8 cellular contexts compared by ENCODE assay signal in the genomic region with DNA sequence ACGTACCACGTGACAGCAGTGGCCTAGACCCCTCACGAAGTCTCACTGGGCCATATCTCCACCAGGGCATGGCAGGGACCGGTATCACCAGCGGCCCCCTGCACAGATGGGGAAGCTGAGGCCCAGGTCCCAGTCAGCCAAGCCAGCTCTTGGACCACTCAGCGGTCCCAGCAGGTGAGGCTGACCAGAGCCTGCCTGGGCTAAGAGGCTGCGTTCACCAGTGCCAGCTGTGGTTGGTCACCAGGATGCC. TPM values are rescaled to one million over a fixed set of nuclear protein-coding genes. Genes with fewer than 3 reads are reported as not detected.
DNase-seq lines count a peak whose midpoint lies in the region; ATAC-seq, FAIRE-seq and TF ChIP-seq lines count a peak whose summit lies in the region.

No MANE protein-coding gene starts in this region.

- H3K27ac Mint-ChIP-seq in CD4-positive, alpha-beta T cell = peak overlapping the region; percentile 89
- H3K27ac Mint-ChIP-seq in osteocyte (ENCODE audit: unreplicated experiment) = peak overlapping the region; percentile 64

- H3K4me2 ChIP-seq in MM.1S (ENCODE audit: low read depth, low read length) = peak overlapping the region; percentile 81

- TF ChIP-seq CTCF in CD4-positive, alpha-beta T cell (IDR thresholded peaks at IDR 0.05) = no peak
- TF ChIP-seq CTCF in MM.1S (IDR thresholded peaks at IDR 0.05; ENCODE audit: low read length) = no peak
- no peak for TF ChIP-seq CTCF in osteocyte (IDR thresholded peaks at IDR 0.05)
- no peak for TF ChIP-seq CTCF in GM10266 (IDR thresholded peaks at IDR 0.05; ENCODE audit: control insufficient read depth, insufficient read depth, low read depth, missing control alignments)

- peaks cover 10% of the 10 kb centered on the region for H3K79me2 ChIP-seq in MM.1S (ENCODE audit: low read length)

- H3K36me3 ChIP-seq in MM.1S (replicated peaks; ENCODE audit: insufficient read depth, low read length) (no peaks in the 10 kb centered on the region), duodenal mucosa (ENCODE audit: control insufficient read depth in 1 of 2, insufficient read depth in 2 of 2, low read length in 2 of 2) (peaks cover 0 to 3% of the 10 kb centered on the region in 2 donors)

- H3K27me3 ChIP-seq in CD4-positive, alpha-beta T cell (ENCODE audit: control insufficient read depth, insufficient read depth, low read length) = no peaks in the 10 kb centered on the region
- peaks cover 22% of the 10 kb centered on the region for H3K27me3 ChIP-seq in MM.1S (replicated peaks; ENCODE audit: insufficient read depth, low read length)
- H3K27me3 ChIP-seq in duodenal mucosa (ENCODE audit: control insufficient read depth in 1 of 2, insufficient read depth in 2 of 2, low read length in 2 of 2) = no peaks in the 10 kb centered on the region

- no peak for ATAC-seq in CD4-positive, alpha-beta T cell (ENCODE audit: poor library complexity)
- no peak for ATAC-seq in GM18517 (IDR thresholded peaks at IDR 0.05; ENCODE audit: unreplicated experiment)

- peak overlapping the region; percentile 88 for H3K4me3 Mint-ChIP-seq in CD4-positive, alpha-beta T cell
- no peak overlapping the region for H3K4me3 Mint-ChIP-seq in osteocyte (ENCODE audit: unreplicated experiment)

- H3K9me3 ChIP-seq in CD4-positive, alpha-beta T cell (ENCODE audit: control insufficient read depth, low read length) = no peaks in the 10 kb centered on the region
- H3K9me3 ChIP-seq in MM.1S (replicated peaks; ENCODE audit: insufficient read depth, low read length) = no peaks in the 10 kb centered on the region
- H3K9me3 ChIP-seq in duodenal mucosa (ENCODE audit: control insufficient read depth in 1 of 2, low read length in 2 of 2) = no peaks in the 10 kb centered on the region

- H3K9me3 Mint-ChIP-seq in CD4-positive, alpha-beta T cell = no peaks in the 10 kb centered on the region
- H3K9me3 Mint-ChIP-seq in osteocyte (ENCODE audit: unreplicated experiment) = no peaks in the 10 kb centered on the region

- H3K4me1 ChIP-seq in MM.1S (ENCODE audit: low read length) = peaks cover 11% of the 10 kb centered on the region
- peaks cover 28 to 30% of the 10 kb centered on the region in 2 donors for H3K4me1 ChIP-seq in duodenal mucosa (ENCODE audit: control insufficient read depth in 1 of 2, insufficient read depth in 2 of 2, low read length in 2 of 2)

- H3K27me3 Mint-ChIP-seq in CD4-positive, alpha-beta T cell = no peaks in the 10 kb centered on the region
- H3K27me3 Mint-ChIP-seq in osteocyte (ENCODE audit: unreplicated experiment) = peaks cover 2% of the 10 kb centered on the region

- no peaks in the 10 kb centered on the region for H4K20me1 ChIP-seq in MM.1S (ENCODE audit: insufficient read depth, low read length)

- H3K36me3 Mint-ChIP-seq in CD4-positive, alpha-beta T cell (ENCODE audit: low read depth) = peaks cover 27% of the 10 kb centered on the region
- H3K36me3 Mint-ChIP-seq in osteocyte (ENCODE audit: unreplicated experiment) = peaks cover 6% of the 10 kb centered on the region

- POLR2A ChIA-PET in CD4-positive, alpha-beta T cell (lab: Charles Lee) = interaction anchor here (0.8 to 4.5 kb wide), 43 partner anchors 9 to 728 kb away, joined by 3 to 85 read pairs (median 5); a partner anchor contains a TSS

- H3K9ac ChIP-seq in MM.1S (ENCODE audit: low read length) (peak overlapping the region; percentile 50; the same call in 1 of the 2 replicates), duodenal mucosa (ENCODE audit: low read depth in 1 of 2, low read length in 2 of 2) (peak overlapping the region; percentile 65 to 82)

- H3K27ac ChIP-seq in CD4-positive, alpha-beta T cell (ENCODE audit: low read depth, low read length) = peak overlapping the region; percentile 79
- H3K27ac ChIP-seq in MM.1S (ENCODE audit: low read length) = peak overlapping the region; percentile 39; the same call in 1 of the 2 replicates
- peak overlapping the region; percentile 85 for H3K27ac ChIP-seq in duodenal mucosa (ENCODE audit: low read depth, low read length)

- H2AFZ ChIP-seq in MM.1S (ENCODE audit: low read length) = peak overlapping the region; percentile 71

- H3F3A ChIP-seq in MM.1S (ENCODE audit: insufficient read depth, low read length) = peaks cover 18% of the 10 kb centered on the region

- no peak for DNase-seq in CD4-positive, alpha-beta T cell
- no peak for DNase-seq in MM.1S
- no peak for DNase-seq in osteocyte (ENCODE audit: extremely low spot score, unreplicated experiment)
- DNase-seq in GM10266 (ENCODE audit: extremely low spot score) = no peak
- no peak for DNase-seq in GM19239 (ENCODE audit: insufficient read length, low spot score)
- DNase-seq in 8988T = no peak

- peak overlapping the region; percentile 34; the same call in 1 of the 2 replicates for H3K4me3 ChIP-seq in MM.1S (ENCODE audit: low read length)
- peak overlapping the region; percentile 52 to 64 for H3K4me3 ChIP-seq in duodenal mucosa (ENCODE audit: low read depth in 1 of 2, low read length in 2 of 2)

- H3K9me2 ChIP-seq in MM.1S (replicated peaks; ENCODE audit: insufficient read depth, low read length) = no peaks in the 10 kb centered on the region

- CTCF ChIA-PET in CD4-positive, alpha-beta T cell (lab: Charles Lee) = interaction anchor here (1.2 to 2.0 kb wide), 5 partner anchors 15 to 294 kb away, joined by 3 to 7 read pairs (median 4); no protein-coding TSS in a partner anchor

- FAIRE-seq in GM19239 (lab: Jason Lieb, UNC) = no peak

- H3K4me1 Mint-ChIP-seq in CD4-positive, alpha-beta T cell (ENCODE audit: low read depth) = peaks cover 55% of the 10 kb centered on the region
- H3K4me1 Mint-ChIP-seq in osteocyte (ENCODE audit: unreplicated experiment) = peaks cover 34% of the 10 kb centered on the region

- intact Hi-C loops in CD4-positive, alpha-beta T cell (cut with DNase I, micrococcal nuclease) = loop anchor here (1.0 to 10.0 kb wide), 7 partner anchors 16 to 409 kb away; a partner anchor contains a TSS

RNA-seq across cellular contexts. Expression of a gene that starts 2.6 kb away (rescaled TPM):
- 1 to 10 TPM; 7.4 to 7.9 TPM for total RNA-seq in CD4-positive, alpha-beta T cell
- total RNA-seq in osteocyte = 11.2 and 11.4 TPM in 2 replicates

RNA-seq across cellular contexts. Expression of a gene that starts 11.0 kb away (rescaled TPM):
- 10 to 100 TPM; 54.5 to 56.0 TPM for total RNA-seq in CD4-positive, alpha-beta T cell
- total RNA-seq in osteocyte = 47.2 and 48.9 TPM in 2 replicates

RNA-seq across cellular contexts. Expression of a gene that starts 23.2 kb away (rescaled TPM):
- total RNA-seq in CD4-positive, alpha-beta T cell = not detected
- 1.7 and 1.8 TPM in 2 replicates for total RNA-seq in osteocyte
